16 cellular contexts compared by ENCODE assay signal in the genomic region with DNA sequence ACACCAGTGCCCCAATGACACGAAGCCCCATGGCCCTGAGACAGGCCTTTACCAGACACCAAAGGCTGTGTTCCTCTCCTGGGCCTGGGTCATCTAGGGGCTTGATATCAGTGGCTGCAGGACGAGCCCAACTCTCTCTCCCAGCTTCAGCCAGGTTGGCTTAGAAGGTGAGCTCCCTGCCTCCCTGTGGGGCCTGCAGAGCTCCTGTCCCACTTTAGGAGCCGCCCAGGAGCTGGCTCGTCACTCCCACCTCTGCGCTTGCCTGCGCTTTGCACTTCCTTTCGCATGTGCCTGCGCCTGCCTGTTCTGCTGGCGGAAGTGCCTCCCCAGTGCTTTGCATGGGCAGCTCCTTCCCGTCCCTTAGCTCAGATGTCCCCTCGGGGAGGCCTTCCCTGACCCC. TPM values are rescaled to one million over a fixed set of nuclear protein-coding genes. Genes with fewer than 3 reads are reported as not detected.
DNase-seq lines count a peak whose midpoint lies in the region; ATAC-seq and TF ChIP-seq lines count a peak whose summit lies in the region.
"Had no signal": no experiment of that assay in that cellular context is flagged by ENCODE, and none has a peak within 500 bp of the region (broad histone marks: within the 10 kb centered on the region; RNA-seq: fewer than 3 reads in every experiment).

No MANE protein-coding gene starts in this region.

- peaks cover 21 to 40% of the 10 kb centered on the region in 2 donors for H3K4me1 ChIP-seq in naive thymus-derived CD4-positive, alpha-beta T cell (ENCODE audit: control insufficient read depth in 2 of 2, insufficient read depth in 2 of 2, low read length in 2 of 2)
- H3K4me1 ChIP-seq in aorta (ENCODE audit: control insufficient read depth in 1 of 2, insufficient read depth in 2 of 2, low read length in 2 of 2) (peaks cover 0 to 4% of the 10 kb centered on the region in 2 donors), PC-9 (replicated peaks; ENCODE audit: insufficient read depth) (peaks cover 12% of the 10 kb centered on the region; the same call in 1 of the 2 replicates)

- H3K36me3 Mint-ChIP-seq in stimulated activated naive CD8-positive, alpha-beta T cell treated with anti-CD3 and anti-CD28 coated beads, Interleukin-15, Interleukin-2, amounts not matched to agents 100 ng/mL and 50 ng/mL, for 24 hours (ENCODE audit: low read depth): peaks cover 71% of the 10 kb centered on the region
- H3K36me3 Mint-ChIP-seq in brain: peaks cover 23% of the 10 kb centered on the region
- H3K36me3 Mint-ChIP-seq in naive thymus-derived CD4-positive, alpha-beta T cell: peaks cover 11 to 49% (median 24%) of the 10 kb centered on the region in 5 donors
- H3K36me3 Mint-ChIP-seq in activated naive CD4-positive, alpha-beta T cell treated with anti-CD3 and anti-CD28 coated beads for 36 hours (ENCODE audit: low read depth): peaks cover 53% of the 10 kb centered on the region

- H2AFZ ChIP-seq in PC-9: no peak overlapping the region
- H2AFZ ChIP-seq: GM23248 had no signal

- intact Hi-C loops in naive thymus-derived CD4-positive, alpha-beta T cell (cut with micrococcal nuclease): loop anchor here in 1 of 2 donors (10.0 kb wide), 1 partner anchor 249 kb away; a partner anchor contains a TSS
- intact Hi-C loops in aorta (cut with DNase I): loop anchor here in 1 of 2 donors (10.0 kb wide), 1 partner anchor 239 kb away; no protein-coding TSS in a partner anchor
- intact Hi-C loops in PC-9 (cut with micrococcal nuclease; ENCODE audit: unreplicated experiment): no loop called here
- intact Hi-C loops in activated naive CD4-positive, alpha-beta T cell treated with anti-CD3 and anti-CD28 coated beads for 36 hours (cut with micrococcal nuclease): no loop called here

- H3K4me2 ChIP-seq in PC-9: no peak overlapping the region

- no peaks in the 10 kb centered on the region for H3K27me3 ChIP-seq in naive thymus-derived CD4-positive, alpha-beta T cell (ENCODE audit: control insufficient read depth in 2 of 2, insufficient read depth in 2 of 2, low read length in 2 of 2)
- no peaks in the 10 kb centered on the region for H3K27me3 ChIP-seq in aorta (ENCODE audit: control insufficient read depth in 1 of 2, insufficient read depth in 2 of 2, low read length in 1 of 2)
- no peaks in the 10 kb centered on the region for H3K27me3 ChIP-seq in PC-9 (ENCODE audit: insufficient read depth, low read depth)

- CTCF ChIA-PET in naive thymus-derived CD4-positive, alpha-beta T cell (lab: Charles Lee): interaction anchor here (1.0 to 1.1 kb wide), 3 partner anchors 8 to 63 kb away, joined by 3 read pairs; no protein-coding TSS in a partner anchor
- CTCF ChIA-PET in PC-9 (lab: Charles Lee): no interaction called here
- CTCF ChIA-PET in activated naive CD4-positive, alpha-beta T cell treated with anti-CD3 and anti-CD28 coated beads for 36 hours (lab: Charles Lee): interaction anchor here (0.9 to 2.4 kb wide), 6 partner anchors 11 to 123 kb away, joined by 3 to 12 read pairs (median 3); a partner anchor contains a TSS

- POLR2A ChIA-PET in naive thymus-derived CD4-positive, alpha-beta T cell (lab: Charles Lee): interaction anchor here (1.6 to 1.7 kb wide), 2 partner anchors 9 to 55 kb away, joined by 3 read pairs; a partner anchor contains a TSS
- POLR2A ChIA-PET in PC-9 (lab: Charles Lee; ENCODE audit: unreplicated experiment): interaction anchor here (0.7 kb wide), 1 partner anchor 55 kb away, joined by 3 read pairs; a partner anchor contains a TSS

- no peak overlapping the region for H3K27ac ChIP-seq in naive thymus-derived CD4-positive, alpha-beta T cell (ENCODE audit: low read depth, low read length)
- H3K27ac ChIP-seq in aorta (ENCODE audit: low read depth in 1 of 2, low read length in 2 of 2) (peak overlapping the region in 1 of 2 donors; percentile 71), PC-9 (no peak overlapping the region)
- H3K27ac ChIP-seq: GM23248 had no signal

- no peaks in the 10 kb centered on the region for H3K9me2 ChIP-seq in PC-9 (ENCODE audit: insufficient read depth)

- DNase-seq in stimulated activated naive CD8-positive, alpha-beta T cell treated with anti-CD3 and anti-CD28 coated beads, Interleukin-15, amount 100 ng/mL, for 72 hours: no peak
- no peak for DNase-seq in naive thymus-derived CD4-positive, alpha-beta T cell
- peak; percentile 41 to 71 for DNase-seq in aorta
- no peak for DNase-seq in PC-9
- no peak for DNase-seq in activated naive CD4-positive, alpha-beta T cell treated with anti-CD3 and anti-CD28 coated beads for 36 hours
- DNase-seq: activated CD4-positive, alpha-beta T cell treated with anti-CD3 and anti-CD28 coated beads, Interleukin-2, amount 10 ng/mL, durations not matched to agents 24 days and 14 days; GM23248; midbrain; NCI-H510A treated with DMSO at 0.1 percent for 48 hours had no signal

- H3F3A ChIP-seq in PC-9 (ENCODE audit: insufficient read depth, low read depth): no peaks in the 10 kb centered on the region; the same call in 1 of the 2 replicates

- ATAC-seq in stimulated activated naive CD8-positive, alpha-beta T cell treated with anti-CD3 and anti-CD28 coated beads, Interleukin-15, amount 100 ng/mL, for 72 hours: no peak
- no peak for ATAC-seq in naive thymus-derived CD4-positive, alpha-beta T cell
- ATAC-seq in aorta (ENCODE audit: low FRiP score) (no peak), GM18517 (IDR thresholded peaks at IDR 0.05; ENCODE audit: unreplicated experiment) (no peak)
- ATAC-seq: activated naive CD4-positive, alpha-beta T cell treated with anti-CD3 and anti-CD28 coated beads, Interleukin-2, amount 50 U/mL, for 72 hours; psoas muscle had no signal

- no peak overlapping the region for H3K4me3 ChIP-seq in naive thymus-derived CD4-positive, alpha-beta T cell (ENCODE audit: low read length)
- H3K4me3 ChIP-seq in aorta (ENCODE audit: low read length in 2 of 2): no peak overlapping the region
- H3K4me3 ChIP-seq in PC-9: no peak overlapping the region
- H3K4me3 ChIP-seq: GM23248, psoas muscle had no signal

- peak overlapping the region; percentile 41 for H3K4me3 Mint-ChIP-seq in stimulated activated naive CD8-positive, alpha-beta T cell treated with anti-CD3 and anti-CD28 coated beads, Interleukin-15, Interleukin-2, amounts not matched to agents 100 ng/mL and 50 ng/mL, for 24 hours
- no peak overlapping the region for H3K4me3 Mint-ChIP-seq in stimulated activated naive CD8-positive, alpha-beta T cell treated with anti-CD3 and anti-CD28 coated beads, Interleukin-15, amount 100 ng/mL, for 72 hours
- peak overlapping the region; percentile 30 to 64 (median 53) for H3K4me3 Mint-ChIP-seq in brain
- H3K4me3 Mint-ChIP-seq in naive thymus-derived CD4-positive, alpha-beta T cell: peak overlapping the region in 4 of 10 donors; percentile 23 to 64 (median 30)
- H3K4me3 Mint-ChIP-seq in activated naive CD4-positive, alpha-beta T cell treated with anti-CD3 and anti-CD28 coated beads for 36 hours: no peak overlapping the region
- H3K4me3 Mint-ChIP-seq: activated CD4-positive, alpha-beta T cell treated with anti-CD3 and anti-CD28 coated beads, Interleukin-2, amount 10 ng/mL, durations not matched to agents 24 days and 14 days had no signal

- WGBS in aorta, 2 donors: 86 to 87% methylated on average over 11 of the region's 11 CpGs

- TF ChIP-seq CTCF in brain (conservative IDR thresholded peaks at IDR 0.05) (no peak), PC-9 (conservative IDR thresholded peaks at IDR 0.05) (no peak)

- BruUV-seq in PC-9 (replicated peaks; lab: Mats Ljungman, UMichigan): no TSS peak

- peak overlapping the region; percentile 81 for H3K27ac Mint-ChIP-seq in stimulated activated naive CD8-positive, alpha-beta T cell treated with anti-CD3 and anti-CD28 coated beads, Interleukin-15, Interleukin-2, amounts not matched to agents 100 ng/mL and 50 ng/mL, for 24 hours
- H3K27ac Mint-ChIP-seq in stimulated activated naive CD8-positive, alpha-beta T cell treated with anti-CD3 and anti-CD28 coated beads, Interleukin-15, amount 100 ng/mL, for 72 hours: no peak overlapping the region
- H3K27ac Mint-ChIP-seq in brain: peak overlapping the region; percentile 37 to 87 (median 79)
- H3K27ac Mint-ChIP-seq in naive thymus-derived CD4-positive, alpha-beta T cell: peak overlapping the region in 7 of 9 donors; percentile 55 to 82 (median 71)
- H3K27ac Mint-ChIP-seq in activated naive CD4-positive, alpha-beta T cell treated with anti-CD3 and anti-CD28 coated beads for 36 hours: no peak overlapping the region

- peaks cover 65% of the 10 kb centered on the region for H3K4me1 Mint-ChIP-seq in stimulated activated naive CD8-positive, alpha-beta T cell treated with anti-CD3 and anti-CD28 coated beads, Interleukin-15, Interleukin-2, amounts not matched to agents 100 ng/mL and 50 ng/mL, for 24 hours (ENCODE audit: low read depth)
- H3K4me1 Mint-ChIP-seq in stimulated activated naive CD8-positive, alpha-beta T cell treated with anti-CD3 and anti-CD28 coated beads, Interleukin-15, amount 100 ng/mL, for 72 hours: peaks cover 89% of the 10 kb centered on the region
- H3K4me1 Mint-ChIP-seq in brain: peaks cover 55% of the 10 kb centered on the region
- peaks cover 49 to 81% (median 67%) of the 10 kb centered on the region in 7 donors for H3K4me1 Mint-ChIP-seq in naive thymus-derived CD4-positive, alpha-beta T cell
- peaks cover 60% of the 10 kb centered on the region for H3K4me1 Mint-ChIP-seq in activated naive CD4-positive, alpha-beta T cell treated with anti-CD3 and anti-CD28 coated beads for 36 hours (ENCODE audit: low read depth)

- peaks cover 35% of the 10 kb centered on the region for H3K79me2 ChIP-seq in PC-9 (ENCODE audit: low read depth)

- H3K27me3 Mint-ChIP-seq in stimulated activated naive CD8-positive, alpha-beta T cell treated with anti-CD3 and anti-CD28 coated beads, Interleukin-15, Interleukin-2, amounts not matched to agents 100 ng/mL and 50 ng/mL, for 24 hours: no peaks in the 10 kb centered on the region
- no peaks in the 10 kb centered on the region for H3K27me3 Mint-ChIP-seq in stimulated activated naive CD8-positive, alpha-beta T cell treated with anti-CD3 and anti-CD28 coated beads, Interleukin-15, amount 100 ng/mL, for 72 hours
- H3K27me3 Mint-ChIP-seq in brain: peaks cover 19% of the 10 kb centered on the region
- no peaks in the 10 kb centered on the region for H3K27me3 Mint-ChIP-seq in naive thymus-derived CD4-positive, alpha-beta T cell
- H3K27me3 Mint-ChIP-seq in activated naive CD4-positive, alpha-beta T cell treated with anti-CD3 and anti-CD28 coated beads for 36 hours (ENCODE audit: low read depth): no peaks in the 10 kb centered on the region
- H3K27me3 Mint-ChIP-seq: activated CD4-positive, alpha-beta T cell treated with anti-CD3 and anti-CD28 coated beads, Interleukin-2, amount 10 ng/mL, durations not matched to agents 24 days and 14 days had no signal

- no peaks in the 10 kb centered on the region for H4K20me1 ChIP-seq in PC-9 (ENCODE audit: insufficient read depth)

- no peaks in the 10 kb centered on the region for H3K9me3 Mint-ChIP-seq in stimulated activated naive CD8-positive, alpha-beta T cell treated with anti-CD3 and anti-CD28 coated beads, Interleukin-15, Interleukin-2, amounts not matched to agents 100 ng/mL and 50 ng/mL, for 24 hours
- no peaks in the 10 kb centered on the region for H3K9me3 Mint-ChIP-seq in stimulated activated naive CD8-positive, alpha-beta T cell treated with anti-CD3 and anti-CD28 coated beads, Interleukin-15, amount 100 ng/mL, for 72 hours
- H3K9me3 Mint-ChIP-seq in brain: no peaks in the 10 kb centered on the region
- H3K9me3 Mint-ChIP-seq in naive thymus-derived CD4-positive, alpha-beta T cell: no peaks in the 10 kb centered on the region
- no peaks in the 10 kb centered on the region for H3K9me3 Mint-ChIP-seq in activated naive CD4-positive, alpha-beta T cell treated with anti-CD3 and anti-CD28 coated beads for 36 hours
- H3K9me3 Mint-ChIP-seq: activated CD4-positive, alpha-beta T cell treated with anti-CD3 and anti-CD28 coated beads, Interleukin-2, amount 10 ng/mL, durations not matched to agents 24 days and 14 days; activated naive CD4-positive, alpha-beta T cell treated with anti-CD3 and anti-CD28 coated beads, Interleukin-2, amount 50 U/mL, for 72 hours had no signal

- no peaks in the 10 kb centered on the region for H3K9me3 ChIP-seq in naive thymus-derived CD4-positive, alpha-beta T cell (ENCODE audit: control insufficient read depth in 2 of 3, low read length in 3 of 3)
- H3K9me3 ChIP-seq in aorta (ENCODE audit: control insufficient read depth, low read length) (no peaks in the 10 kb centered on the region), PC-9 (ENCODE audit: insufficient read depth, low read depth) (no peaks in the 10 kb centered on the region)
- H3K9me3 ChIP-seq: psoas muscle had no signal

- H3K36me3 ChIP-seq in naive thymus-derived CD4-positive, alpha-beta T cell (ENCODE audit: control insufficient read depth in 2 of 3, insufficient read depth in 3 of 3, low read length in 3 of 3): peaks cover 0 to 61% (median 20%) of the 10 kb centered on the region in 3 experiments
- H3K36me3 ChIP-seq in aorta (ENCODE audit: control insufficient read depth in 1 of 2, insufficient read depth in 2 of 2, low read length in 1 of 2) (peaks cover 0 to 6% of the 10 kb centered on the region in 2 donors), PC-9 (ENCODE audit: low read depth) (peaks cover 18% of the 10 kb centered on the region; the same call in 1 of the 2 replicates)

RNA-seq across cellular contexts. Expression of a gene that starts 4.9 kb away (rescaled TPM):
- polyA plus RNA-seq in brain (ENCODE audit: insufficient read depth, low read depth, low replicate concordance) (789 TPM), aorta (100 to 1,000 TPM; 197 to 240 TPM)
- total RNA-seq in naive thymus-derived CD4-positive, alpha-beta T cell: 100 to 1,000 TPM; 203 to 517 (median 266) TPM
- polyA plus RNA-seq in naive thymus-derived CD4-positive, alpha-beta T cell: 100 to 1,000 TPM; 242 to 254 TPM
- total RNA-seq in aorta (100 to 1,000 TPM; 212 to 237 TPM), PC-9 (2021) (211 and 239 TPM in 2 replicates)
- total RNA-seq in activated naive CD4-positive, alpha-beta T cell treated with anti-CD3 and anti-CD28 coated beads for 36 hours: 100 to 1,000 TPM; 482 to 500 TPM

RNA-seq across cellular contexts. Expression of a gene that starts 18.9 kb away (rescaled TPM):
- 0.80 TPM for polyA plus RNA-seq in brain (ENCODE audit: insufficient read depth, low read depth, low replicate concordance)
- 10 to 100 TPM in 1 of 5 experiments, 1 to 10 TPM in 4; 4.2 to 99.1 (median 4.9) TPM for total RNA-seq in naive thymus-derived CD4-positive, alpha-beta T cell
- polyA plus RNA-seq in naive thymus-derived CD4-positive, alpha-beta T cell: 10 to 100 TPM in 1 of 2 donors, 1 to 10 TPM in 1; 5.1 to 13.2 TPM
- 10 to 100 TPM; 70.4 to 70.8 TPM for total RNA-seq in aorta
- 100 to 1,000 TPM in 1 of 2 donors, 10 to 100 TPM in 1; 17.3 to 119 TPM for polyA plus RNA-seq in aorta
- 0.28 TPM in 1 of 2 replicates, not detected in the other for total RNA-seq in PC-9 (2021)
- total RNA-seq in activated naive CD4-positive, alpha-beta T cell treated with anti-CD3 and anti-CD28 coated beads for 36 hours: 10 to 100 TPM; 16.3 to 17.2 TPM

RNA-seq across cellular contexts. Expression of a gene that starts 30.0 kb away (rescaled TPM):
- polyA plus RNA-seq in brain (ENCODE audit: insufficient read depth, low read depth, low replicate concordance) (12.7 TPM), aorta (not detected)
- 10 to 100 TPM in 1 of 5 experiments, 1 to 10 TPM in 1, not detected in 3; 3.2 to 12.3 TPM for total RNA-seq in naive thymus-derived CD4-positive, alpha-beta T cell
- 1 to 10 TPM in 1 of 2 donors, not detected in 1; 9.7 TPM for polyA plus RNA-seq in naive thymus-derived CD4-positive, alpha-beta T cell
- total RNA-seq in aorta (1 to 10 TPM; 3.0 to 4.5 TPM), PC-9 (2021) (not detected in 2 replicates)
- 1 to 10 TPM; 7.1 to 8.1 TPM for total RNA-seq in activated naive CD4-positive, alpha-beta T cell treated with anti-CD3 and anti-CD28 coated beads for 36 hours
- total RNA-seq: fibroblast of lung, GM23248, psoas muscle, RPMI7951 had no signal
- polyA plus RNA-seq: fibroblast of lung, GM23248, psoas muscle had no signal

RNA-seq across cellular contexts. Expression of a gene that starts 55.0 kb away (rescaled TPM):
- polyA plus RNA-seq in brain (ENCODE audit: insufficient read depth, low read depth, low replicate concordance) (27.4 TPM), aorta (10 to 100 TPM; 24.4 to 47.0 TPM)
- 1 to 10 TPM in 1 of 5 experiments, under 1 TPM in 3, not detected in 1; 0.11 to 1.3 (median 0.34) TPM for total RNA-seq in naive thymus-derived CD4-positive, alpha-beta T cell
- polyA plus RNA-seq in naive thymus-derived CD4-positive, alpha-beta T cell: under 1 TPM in 1 of 2 donors, not detected in 1; 0.07 TPM
- total RNA-seq in aorta (100 to 1,000 TPM in 1 of 2 donors, 10 to 100 TPM in 1; 84.1 to 216 TPM), PC-9 (2021) (0.13 TPM in 1 of 2 replicates, not detected in the other)
- total RNA-seq in activated naive CD4-positive, alpha-beta T cell treated with anti-CD3 and anti-CD28 coated beads for 36 hours: 1 to 10 TPM; 2.4 to 3.0 TPM

Comparison
In these comparisons a context has a peak if more than half of its experiments do, and no peak if none do; other contexts are left out.
1. H3K27ac Mint-ChIP-seq: peak in stimulated activated naive CD8-positive, alpha-beta T cell treated with anti-CD3 and anti-CD28 coated beads, Interleukin-15, Interleukin-2, amounts not matched to agents 100 ng/mL and 50 ng/mL, for 24 hours (single experiment), brain (5 of 5) and naive thymus-derived CD4-positive, alpha-beta T cell (7 of 9); none in stimulated activated naive CD8-positive, alpha-beta T cell treated with anti-CD3 and anti-CD28 coated beads, Interleukin-15, amount 100 ng/mL, for 72 hours (0 of 2) and activated naive CD4-positive, alpha-beta T cell treated with anti-CD3 and anti-CD28 coated beads for 36 hours (single experiment).
2. H3K4me3 Mint-ChIP-seq: peak in stimulated activated naive CD8-positive, alpha-beta T cell treated with anti-CD3 and anti-CD28 coated beads, Interleukin-15, Interleukin-2, amounts not matched to agents 100 ng/mL and 50 ng/mL, for 24 hours (single experiment) and brain (5 of 5); none in stimulated activated naive CD8-positive, alpha-beta T cell treated with anti-CD3 and anti-CD28 coated beads, Interleukin-15, amount 100 ng/mL, for 72 hours (0 of 2) and activated naive CD4-positive, alpha-beta T cell treated with anti-CD3 and anti-CD28 coated beads for 36 hours (single experiment).
3. DNase-seq: peak in aorta (2 of 2); none in stimulated activated naive CD8-positive, alpha-beta T cell treated with anti-CD3 and anti-CD28 coated beads, Interleukin-15, amount 100 ng/mL, for 72 hours (0 of 2), naive thymus-derived CD4-positive, alpha-beta T cell (0 of 9), PC-9 (0 of 2) and activated naive CD4-positive, alpha-beta T cell treated with anti-CD3 and anti-CD28 coated beads for 36 hours (single experiment).